ENCODE assay signal across 12 cellular contexts in genomic region chr20:38092260-38092857, GRCh38. TPM values are rescaled to one million over a fixed set of nuclear protein-coding genes. Genes with fewer than 3 reads are reported as not detected.
DNase-seq lines count a peak whose midpoint lies in the region; ATAC-seq and TF ChIP-seq lines count a peak whose summit lies in the region.
"Had no signal": no experiment of that assay in that cellular context is flagged by ENCODE, and none has a peak within 500 bp of the region (broad histone marks: within the 10 kb centered on the region; RNA-seq: fewer than 3 reads in every experiment).

No MANE protein-coding gene starts in this region.

- no peak for TF ChIP-seq CTCF in activated B cell treated with CpG ODN at 0.5 μM for 24 hours (IDR thresholded peaks at IDR 0.05)

- ATAC-seq in activated B cell treated with CpG ODN at 0.5 μM for 24 hours (ENCODE audit: low read depth) (peak; percentile 30), left cardiac atrium (peak; percentile 25 to 35), GM18517 (IDR thresholded peaks at IDR 0.05; ENCODE audit: unreplicated experiment) (no peak), GM21723 (IDR thresholded peaks at IDR 0.05; ENCODE audit: unreplicated experiment) (no peak), GM21576 (IDR thresholded peaks at IDR 0.05; ENCODE audit: unreplicated experiment) (no peak)
- ATAC-seq in stimulated activated effector memory CD8-positive, alpha-beta T cell treated with anti-CD3 and anti-CD28 coated beads, Interleukin-12 subunit alpha, Interleukin-12 subunit beta, amount 100 ng/mL, for 72 hours, result no peak

- intact Hi-C loops in activated B cell treated with CpG ODN at 0.5 μM for 24 hours (cut with micrococcal nuclease), result loop anchor here (1.0 kb wide), 1 partner anchor 8 kb away; no protein-coding TSS in a partner anchor
- intact Hi-C loops in left cardiac atrium (cut with DNase I), result no loop called here

- H3K9me3 Mint-ChIP-seq in T-helper 1 cell treated with Interleukin-12 subunit alpha and Interleukin-12 subunit beta and Interleukin-4 antibody, amounts not matched to agents 30 μg/mL and 1 μg/mL, for 36 hours, result no peaks in the 10 kb centered on the region
- H3K9me3 Mint-ChIP-seq in activated B cell treated with CpG ODN at 0.5 μM for 24 hours, result no peaks in the 10 kb centered on the region
- H3K9me3 Mint-ChIP-seq in stimulated activated effector memory CD8-positive, alpha-beta T cell treated with anti-CD3 and anti-CD28 coated beads, Interleukin-12 subunit alpha, Interleukin-12 subunit beta, amount 100 ng/mL, for 72 hours, result no peaks in the 10 kb centered on the region

- CTCF ChIA-PET in activated B cell treated with CpG ODN at 0.5 μM for 24 hours (lab: Charles Lee), result interaction anchor here (12.8 kb wide), 1 partner anchor 16 kb away, joined by 101 read pairs; no protein-coding TSS in a partner anchor

- H3K4me3 Mint-ChIP-seq in T-helper 1 cell treated with Interleukin-12 subunit alpha and Interleukin-12 subunit beta and Interleukin-4 antibody, amounts not matched to agents 30 μg/mL and 1 μg/mL, for 36 hours, result no peak overlapping the region
- peak overlapping the region; percentile 46 for H3K4me3 Mint-ChIP-seq in activated B cell treated with CpG ODN at 0.5 μM for 24 hours
- H3K4me3 Mint-ChIP-seq in stimulated activated effector memory CD8-positive, alpha-beta T cell treated with anti-CD3 and anti-CD28 coated beads, Interleukin-12 subunit alpha, Interleukin-12 subunit beta, amount 100 ng/mL, for 72 hours, result peak overlapping the region; percentile 9

- peaks cover 33% of the 10 kb centered on the region for H3K4me1 Mint-ChIP-seq in T-helper 1 cell treated with Interleukin-12 subunit alpha and Interleukin-12 subunit beta and Interleukin-4 antibody, amounts not matched to agents 30 μg/mL and 1 μg/mL, for 36 hours (ENCODE audit: low read depth)
- peaks cover 75% of the 10 kb centered on the region for H3K4me1 Mint-ChIP-seq in activated B cell treated with CpG ODN at 0.5 μM for 24 hours
- peaks cover 40% of the 10 kb centered on the region for H3K4me1 Mint-ChIP-seq in stimulated activated effector memory CD8-positive, alpha-beta T cell treated with anti-CD3 and anti-CD28 coated beads, Interleukin-12 subunit alpha, Interleukin-12 subunit beta, amount 100 ng/mL, for 72 hours

- peak overlapping the region; percentile 75 for H3K27ac Mint-ChIP-seq in T-helper 1 cell treated with Interleukin-12 subunit alpha and Interleukin-12 subunit beta and Interleukin-4 antibody, amounts not matched to agents 30 μg/mL and 1 μg/mL, for 36 hours
- H3K27ac Mint-ChIP-seq in activated B cell treated with CpG ODN at 0.5 μM for 24 hours, result peak overlapping the region; percentile 96
- H3K27ac Mint-ChIP-seq in stimulated activated effector memory CD8-positive, alpha-beta T cell treated with anti-CD3 and anti-CD28 coated beads, Interleukin-12 subunit alpha, Interleukin-12 subunit beta, amount 100 ng/mL, for 72 hours, result peak overlapping the region; percentile 83

- H3K27me3 Mint-ChIP-seq in T-helper 1 cell treated with Interleukin-12 subunit alpha and Interleukin-12 subunit beta and Interleukin-4 antibody, amounts not matched to agents 30 μg/mL and 1 μg/mL, for 36 hours (ENCODE audit: low read depth), result no peaks in the 10 kb centered on the region
- H3K27me3 Mint-ChIP-seq in activated B cell treated with CpG ODN at 0.5 μM for 24 hours, result no peaks in the 10 kb centered on the region

- POLR2A ChIA-PET in activated B cell treated with CpG ODN at 0.5 μM for 24 hours (lab: Charles Lee), result interaction anchor here (0.9 to 8.3 kb wide), 5 partner anchors 14 to 59 kb away, joined by 3 to 149 read pairs (median 3); partner anchors contain the start of gene RPRD1B

- DNase-seq in T-helper 1 cell, result no peak
- DNase-seq in activated B cell treated with CpG ODN at 0.5 μM for 24 hours, result no peak
- no peak for DNase-seq in left cardiac atrium
- DNase-seq in stimulated activated effector memory CD8-positive, alpha-beta T cell treated with anti-CD3 and anti-CD28 coated beads, Interleukin-12 subunit alpha, Interleukin-12 subunit beta, amount 100 ng/mL, for 72 hours (ENCODE audit: low spot score in 2 of 2), result peak in 1 of 2 donors; percentile 36
- DNase-seq: activated CD4-positive, alpha-beta T cell treated with anti-CD3 and anti-CD28 coated beads, Interleukin-2, amount 50 U/mL, for 1 hour; DMS53; NCI-H446; SIG-M5 had no signal

- peaks cover 26% of the 10 kb centered on the region for H3K36me3 Mint-ChIP-seq in T-helper 1 cell treated with Interleukin-12 subunit alpha and Interleukin-12 subunit beta and Interleukin-4 antibody, amounts not matched to agents 30 μg/mL and 1 μg/mL, for 36 hours (ENCODE audit: low read depth)
- peaks cover 39% of the 10 kb centered on the region for H3K36me3 Mint-ChIP-seq in activated B cell treated with CpG ODN at 0.5 μM for 24 hours (ENCODE audit: low read depth)
- H3K36me3 Mint-ChIP-seq in stimulated activated effector memory CD8-positive, alpha-beta T cell treated with anti-CD3 and anti-CD28 coated beads, Interleukin-12 subunit alpha, Interleukin-12 subunit beta, amount 100 ng/mL, for 72 hours, result peaks cover 54% of the 10 kb centered on the region

RNA-seq across cellular contexts. Expression of gene RPRD1B, which starts 58.8 kb away (rescaled TPM):
- total RNA-seq in activated B cell treated with CpG ODN at 0.5 μM for 24 hours (38.4 and 40.8 TPM in 2 replicates), left cardiac atrium (10 to 100 TPM; 78.6 to 86.4 TPM)

RNA-seq across cellular contexts. Expression of gene TTI1, which starts 59.1 kb away (rescaled TPM):
- total RNA-seq in activated B cell treated with CpG ODN at 0.5 μM for 24 hours (27.1 and 30.1 TPM in 2 replicates), left cardiac atrium (10 to 100 TPM; 11.6 to 11.9 TPM)

Comparison
In these comparisons a context has a peak if more than half of its experiments do, and no peak if none do; other contexts are left out.
1. ATAC-seq: peak in activated B cell treated with CpG ODN at 0.5 μM for 24 hours (single experiment) and left cardiac atrium (2 of 2); none in stimulated activated effector memory CD8-positive, alpha-beta T cell treated with anti-CD3 and anti-CD28 coated beads, Interleukin-12 subunit alpha, Interleukin-12 subunit beta, amount 100 ng/mL, for 72 hours (single experiment), GM18517 (single experiment), GM21723 (single experiment) and GM21576 (single experiment).
2. Peak in every context shown above with its lines, with median percentiles within 50 percentile points of each other: H3K27ac Mint-ChIP-seq.